In the genomic region with DNA sequence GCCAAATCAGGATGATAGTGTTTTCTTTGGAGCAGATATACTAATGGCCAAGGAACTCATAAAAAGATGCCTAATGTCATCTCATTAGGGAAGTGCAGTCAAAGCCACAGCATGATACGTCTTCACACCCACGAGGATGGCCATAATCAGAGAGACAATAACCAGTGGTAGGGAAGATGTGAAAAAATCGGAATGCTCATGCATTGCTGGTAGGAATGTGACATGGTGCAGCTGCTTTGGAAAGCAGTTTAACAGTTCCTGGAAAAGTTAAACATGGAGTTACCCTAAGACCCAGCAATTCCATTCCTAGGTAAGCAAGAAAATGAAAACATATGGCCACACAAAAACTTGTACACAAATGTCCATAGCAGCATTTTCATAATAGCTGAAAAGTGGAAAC, we compare ENCODE assay signal across 35 cellular contexts. TPM values are rescaled to one million over a fixed set of nuclear protein-coding genes. Genes with fewer than 3 reads are reported as not detected.
"Had no signal": no experiment of that assay in that cellular context is flagged by ENCODE, and none has a peak within 500 bp of the region (broad histone marks: within the 10 kb centered on the region; RNA-seq: fewer than 3 reads in every experiment).

No MANE protein-coding gene starts in this region.

- H3K27ac ChIP-seq: body of pancreas, breast epithelium, PC-9, SJCRH30, SK-N-MC, WERI-Rb-1 had no signal

- H3K27me3 ChIP-seq: body of pancreas, breast epithelium had no signal

- DNase-seq: activated CD4-positive, alpha-beta memory T cell treated with anti-CD3 and anti-CD28 coated beads, Interleukin-2, amount 10 ng/mL, durations not matched to agents 7 days and 5 days; activated CD4-positive, alpha-beta T cell treated with anti-CD3 and anti-CD28 coated beads for 1 hour; activated CD4-positive, alpha-beta T cell treated with anti-CD3 and anti-CD28 coated beads for 48 hours; activated CD4-positive, CD25-positive, alpha-beta regulatory T cell; activated gamma-delta T cell; activated naive CD4-positive, alpha-beta T cell treated with Interleukin-2 at 50 U/mL for 16 hours; activated naive CD8-positive, alpha-beta T cell treated with anti-CD3 and anti-CD28 coated beads, Interleukin-2, amount 10 ng/mL, durations not matched to agents 7 days and 5 days; activated T-cell treated with anti-CD3 and anti-CD28 coated beads, Interleukin-2, amount 50 U/mL, for 24 hours; amygdala; body of pancreas; Karpas-422; KBM-7; MV-4-11; NCI-H1092; NCI-H1436 treated with DMSO at 0.1 percent for 48 hours; NCI-H1694 treated with DMSO at 0.1 percent for 48 hours; NCI-H2029; NCI-H345; NCI-H526; NCI-H748 treated with DMSO at 0.1 percent for 48 hours; PC-9; SHP77; SJCRH30; T1000; WERI-Rb-1 had no signal

- H3K4me1 ChIP-seq: body of pancreas, breast epithelium, SJCRH30 had no signal

- H3K36me3 Mint-ChIP-seq: activated naive CD4-positive, alpha-beta T cell treated with anti-CD3 and anti-CD28 coated beads, Interleukin-2, amount 50 U/mL, for 24 hours; activated naive CD8-positive, alpha-beta T cell treated with anti-CD3 and anti-CD28 coated beads, Interleukin-2, amount 10 ng/mL, durations not matched to agents 7 days and 5 days had no signal

- H3K9me3 ChIP-seq: body of pancreas, breast epithelium, SJCRH30 had no signal

- FAIRE-seq: astrocyte had no signal

- H3K4me2 ChIP-seq: PC-9 had no signal

- H3K4me3 Mint-ChIP-seq: activated CD4-positive, alpha-beta memory T cell treated with anti-CD3 and anti-CD28 coated beads, Interleukin-2, amount 10 ng/mL, durations not matched to agents 7 days and 5 days; activated naive CD4-positive, alpha-beta T cell treated with anti-CD3 and anti-CD28 coated beads, Interleukin-2, amount 50 U/mL, for 24 hours; activated naive CD8-positive, alpha-beta T cell treated with anti-CD3 and anti-CD28 coated beads, Interleukin-2, amount 10 ng/mL, durations not matched to agents 7 days and 5 days; activated T-cell treated with anti-CD3 and anti-CD28 coated beads, Interleukin-2, amount 50 U/mL, for 24 hours had no signal

- H3K27me3 Mint-ChIP-seq: activated naive CD8-positive, alpha-beta T cell treated with anti-CD3 and anti-CD28 coated beads, Interleukin-2, amount 10 ng/mL, durations not matched to agents 7 days and 5 days had no signal

- H2AFZ ChIP-seq: PC-9 had no signal

- H3K9me3 Mint-ChIP-seq: activated CD4-positive, alpha-beta memory T cell treated with anti-CD3 and anti-CD28 coated beads, Interleukin-2, amount 10 ng/mL, durations not matched to agents 7 days and 5 days; activated naive CD4-positive, alpha-beta T cell treated with anti-CD3 and anti-CD28 coated beads, Interleukin-2, amount 50 U/mL, for 24 hours; activated naive CD8-positive, alpha-beta T cell treated with anti-CD3 and anti-CD28 coated beads, Interleukin-2, amount 10 ng/mL, durations not matched to agents 7 days and 5 days; activated T-cell treated with anti-CD3 and anti-CD28 coated beads, Interleukin-2, amount 50 U/mL, for 24 hours had no signal

- ATAC-seq: body of pancreas had no signal

- H3K36me3 ChIP-seq: breast epithelium, SJCRH30, WERI-Rb-1 had no signal

- H3K4me1 Mint-ChIP-seq: activated naive CD4-positive, alpha-beta T cell treated with anti-CD3 and anti-CD28 coated beads, Interleukin-2, amount 50 U/mL, for 24 hours; activated naive CD8-positive, alpha-beta T cell treated with anti-CD3 and anti-CD28 coated beads, Interleukin-2, amount 10 ng/mL, durations not matched to agents 7 days and 5 days had no signal

- H3K4me3 ChIP-seq: body of pancreas, breast epithelium, PC-9, SJCRH30, SK-N-MC had no signal

- H3K27ac Mint-ChIP-seq: activated CD4-positive, alpha-beta memory T cell treated with anti-CD3 and anti-CD28 coated beads, Interleukin-2, amount 10 ng/mL, durations not matched to agents 7 days and 5 days; activated naive CD8-positive, alpha-beta T cell treated with anti-CD3 and anti-CD28 coated beads, Interleukin-2, amount 10 ng/mL, durations not matched to agents 7 days and 5 days; activated T-cell treated with anti-CD3 and anti-CD28 coated beads, Interleukin-2, amount 50 U/mL, for 24 hours; activated T-helper 2 cell treated with anti-CD3 and anti-CD28 coated beads, Interferon-gamma antibody, Interleukin-2, Interleukin-4, amounts not matched to agents 10 μg/mL and 5 μg/mL and 100 μg/mL, durations not matched to agents 14 hours and 24 hours and 36 hours had no signal

RNA-seq across cellular contexts. Expression of gene BCAS1, which starts 29.9 kb away (rescaled TPM):
- total RNA-seq: activated CD4-positive, alpha-beta memory T cell treated with anti-CD3 and anti-CD28 coated beads, Interleukin-2, amount 10 ng/mL, durations not matched to agents 7 days and 5 days; activated T-helper 2 cell treated with anti-CD3 and anti-CD28 coated beads, Interferon-gamma antibody, Interleukin-2, Interleukin-4, amounts not matched to agents 10 μg/mL and 5 μg/mL and 100 μg/mL, durations not matched to agents 14 hours and 24 hours and 36 hours; astrocyte; cardiac septum; MCF 10A; NCI-H460; RPMI7951; T-helper 2 cell treated with Interferon-gamma antibody and Interleukin-4, amounts not matched to agents 100 ng/mL and 5 ng/mL, for 36 hours had no signal
